ENCODE assay signal across 19 cellular contexts in genomic region chr4:163523791-163524365, GRCh38. TPM values are rescaled to one million over a fixed set of nuclear protein-coding genes. Genes with fewer than 3 reads are reported as not detected.
"Had no signal": no experiment of that assay in that cellular context is flagged by ENCODE, and none has a peak within 500 bp of the region (broad histone marks: within the 10 kb centered on the region; RNA-seq: fewer than 3 reads in every experiment).

No MANE protein-coding gene starts in this region.

- H3K4me3 ChIP-seq: left ventricle myocardium inferior, prostate gland, right lobe of liver, suprapubic skin had no signal

- H3K4me1 ChIP-seq: left ventricle myocardium inferior, prostate gland, right lobe of liver, suprapubic skin had no signal

- H3K27me3 Mint-ChIP-seq: activated CD4-positive, alpha-beta memory T cell treated with anti-CD3 and anti-CD28 coated beads, Interleukin-2, amount 10 ng/mL, durations not matched to agents 7 days and 5 days; stimulated activated naive CD8-positive, alpha-beta T cell treated with anti-CD3 and anti-CD28 coated beads, Interleukin-15, Interleukin-2, amounts not matched to agents 100 ng/mL and 50 ng/mL, for 24 hours; T-helper 17 cell; type B pancreatic cell had no signal

- H3K36me3 ChIP-seq: prostate gland had no signal

- H3K27me3 ChIP-seq: right lobe of liver, suprapubic skin had no signal

- DNase-seq: activated CD4-positive, alpha-beta memory T cell treated with anti-CD3 and anti-CD28 coated beads, Interleukin-2, amount 10 ng/mL, durations not matched to agents 7 days and 5 days; activated CD4-positive, alpha-beta T cell treated with anti-CD3 and anti-CD28 coated beads for 4 hours; activated effector memory CD4-positive, alpha-beta T cell treated with anti-CD3 and anti-CD28 coated beads, Interleukin-2, amount 50 U/mL, for 16 hours; activated T-cell treated with anti-CD3 and anti-CD28 coated beads, Interleukin-2, amount 50 U/mL, for 4 hours; amniotic stem cell; caudate nucleus; left ventricle myocardium inferior; occipital lobe; right lobe of liver; T-helper 17 cell had no signal

- H3K9me3 ChIP-seq: left ventricle myocardium inferior, prostate gland, right lobe of liver, suprapubic skin had no signal

- H3K4me3 Mint-ChIP-seq: activated CD4-positive, alpha-beta memory T cell treated with anti-CD3 and anti-CD28 coated beads, Interleukin-2, amount 10 ng/mL, durations not matched to agents 7 days and 5 days; activated T-cell treated with anti-CD3 and anti-CD28 coated beads, Interleukin-2, amount 50 U/mL, for 4 hours; nephron; stimulated activated naive CD8-positive, alpha-beta T cell treated with anti-CD3 and anti-CD28 coated beads, Interleukin-15, Interleukin-2, amounts not matched to agents 100 ng/mL and 50 ng/mL, for 24 hours; T-helper 17 cell; type B pancreatic cell had no signal

- ATAC-seq: activated naive CD4-positive, alpha-beta T cell treated with anti-CD3 and anti-CD28 coated beads, Interleukin-2, amount 50 U/mL, for 72 hours; activated T-cell treated with anti-CD3 and anti-CD28 coated beads, Interleukin-2, amount 50 U/mL, for 4 hours; right lobe of liver; T-helper 17 cell had no signal

- H3K27ac ChIP-seq: left ventricle myocardium inferior, prostate gland, right lobe of liver, suprapubic skin had no signal

- H3K4me1 Mint-ChIP-seq: activated CD4-positive, alpha-beta memory T cell treated with anti-CD3 and anti-CD28 coated beads, Interleukin-2, amount 10 ng/mL, durations not matched to agents 7 days and 5 days; nephron; T-helper 17 cell had no signal

- H3K9me3 Mint-ChIP-seq: activated CD4-positive, alpha-beta memory T cell treated with anti-CD3 and anti-CD28 coated beads, Interleukin-2, amount 10 ng/mL, durations not matched to agents 7 days and 5 days; activated naive CD4-positive, alpha-beta T cell treated with anti-CD3 and anti-CD28 coated beads, Interleukin-2, amount 50 U/mL, for 72 hours; activated T-cell treated with anti-CD3 and anti-CD28 coated beads, Interleukin-2, amount 50 U/mL, for 4 hours; nephron; stimulated activated naive CD8-positive, alpha-beta T cell treated with anti-CD3 and anti-CD28 coated beads, Interleukin-15, Interleukin-2, amounts not matched to agents 100 ng/mL and 50 ng/mL, for 24 hours; type B pancreatic cell had no signal

- H3K27ac Mint-ChIP-seq: activated CD4-positive, alpha-beta memory T cell treated with anti-CD3 and anti-CD28 coated beads, Interleukin-2, amount 10 ng/mL, durations not matched to agents 7 days and 5 days; activated naive CD4-positive, alpha-beta T cell treated with anti-CD3 and anti-CD28 coated beads, Interleukin-2, amount 50 U/mL, for 72 hours; nephron; stimulated activated naive CD8-positive, alpha-beta T cell treated with anti-CD3 and anti-CD28 coated beads, Interleukin-15, Interleukin-2, amounts not matched to agents 100 ng/mL and 50 ng/mL, for 24 hours; T-helper 17 cell; type B pancreatic cell had no signal

RNA-seq across cellular contexts. Expression of gene TKTL2, which starts 50.3 kb away (rescaled TPM):
- total RNA-seq: activated CD4-positive, alpha-beta memory T cell treated with anti-CD3 and anti-CD28 coated beads, Interleukin-2, amount 10 ng/mL, durations not matched to agents 7 days and 5 days; activated naive CD4-positive, alpha-beta T cell treated with anti-CD3 and anti-CD28 coated beads, Interleukin-2, amount 50 U/mL, for 72 hours; activated T-cell treated with anti-CD3 and anti-CD28 coated beads, Interleukin-2, amount 50 U/mL, for 4 hours; left ventricle myocardium inferior; mucosa of gallbladder; right lobe of liver; suprapubic skin had no signal
- polyA plus RNA-seq: esophagus, keratinocyte had no signal
